In genomic region chr22:35313311-35314121, GRCh38 we compare ENCODE assay signal across 8 cellular contexts. TPM values are rescaled to one million over a fixed set of nuclear protein-coding genes. Genes with fewer than 3 reads are reported as not detected.
A peak's percentile ranks its signal among the peaks of the same experiment; 100 is the strongest.
DNase-seq lines count a peak whose midpoint lies in the region; TF ChIP-seq lines count a peak whose summit lies in the region.

No MANE protein-coding gene starts in this region.

- H3K79me2 ChIP-seq in fibroblast of lung (ENCODE audit: control insufficient read depth, insufficient read depth, low read length) = peaks cover 12% of the 10 kb centered on the region

- peaks cover 2% of the 10 kb centered on the region for H4K20me1 ChIP-seq in fibroblast of lung (ENCODE audit: control insufficient read depth, extremely low read depth, insufficient read depth, low read length)

- H3K4me3 ChIP-seq in fibroblast of lung (replicated peaks in 1 of 4; ENCODE audit: control extremely low read depth in 1 of 4, insufficient read depth in 1 of 4, low read depth in 3 of 4, low read length in 4 of 4) (no peak overlapping the region), skeletal muscle cell (ENCODE audit: low read depth, low read length) (no peak overlapping the region)

- peak overlapping the region; percentile 38 for H3K27ac Mint-ChIP-seq in T-helper 1 cell treated with Interleukin-12 subunit alpha and Interleukin-12 subunit beta and Interleukin-4 antibody, amounts not matched to agents 30 μg/mL and 1 μg/mL, for 36 hours

- H3K4me1 ChIP-seq in fibroblast of lung (ENCODE audit: control insufficient read depth, extremely low read depth, insufficient read depth, low read length) = peaks cover 21% of the 10 kb centered on the region

- H3K9me3 Mint-ChIP-seq in T-helper 1 cell treated with Interleukin-12 subunit alpha and Interleukin-12 subunit beta and Interleukin-4 antibody, amounts not matched to agents 30 μg/mL and 1 μg/mL, for 36 hours = no peaks in the 10 kb centered on the region

- TF ChIP-seq CTCF in fibroblast of lung (conservative IDR thresholded peaks at IDR 0.05 in 1 of 2, IDR thresholded peaks at IDR 0.05 in 1 of 2; ENCODE audit: low read depth in 1 of 2, low read length in 2 of 2) = no peak

- H3K9me3 ChIP-seq in fibroblast of lung (ENCODE audit: control insufficient read depth, insufficient read depth, low read depth, low read length) = no peaks in the 10 kb centered on the region

- H3K36me3 Mint-ChIP-seq in T-helper 1 cell treated with Interleukin-12 subunit alpha and Interleukin-12 subunit beta and Interleukin-4 antibody, amounts not matched to agents 30 μg/mL and 1 μg/mL, for 36 hours (ENCODE audit: low read depth) = peaks cover 9% of the 10 kb centered on the region

- H2AFZ ChIP-seq in fibroblast of lung (ENCODE audit: low read length) = no peak overlapping the region

- H3K4me2 ChIP-seq in fibroblast of lung (ENCODE audit: extremely low read depth, insufficient read depth, low read length) = peak overlapping the region; percentile 35

- no peaks in the 10 kb centered on the region for H3K27me3 Mint-ChIP-seq in T-helper 1 cell treated with Interleukin-12 subunit alpha and Interleukin-12 subunit beta and Interleukin-4 antibody, amounts not matched to agents 30 μg/mL and 1 μg/mL, for 36 hours (ENCODE audit: low read depth)

- peaks cover 52% of the 10 kb centered on the region for H3K4me1 Mint-ChIP-seq in T-helper 1 cell treated with Interleukin-12 subunit alpha and Interleukin-12 subunit beta and Interleukin-4 antibody, amounts not matched to agents 30 μg/mL and 1 μg/mL, for 36 hours (ENCODE audit: low read depth)

- no peaks in the 10 kb centered on the region for H3K27me3 ChIP-seq in fibroblast of lung (ENCODE audit: control insufficient read depth, insufficient read depth, low read length)

- no peak overlapping the region for H3K4me3 Mint-ChIP-seq in T-helper 1 cell treated with Interleukin-12 subunit alpha and Interleukin-12 subunit beta and Interleukin-4 antibody, amounts not matched to agents 30 μg/mL and 1 μg/mL, for 36 hours

- H3K27ac ChIP-seq in fibroblast of lung (ENCODE audit: insufficient read depth, low read length) = peak overlapping the region; percentile 75

- peak; percentile 13 to 43 for DNase-seq in stimulated activated CD4-positive, alpha-beta T cell treated with anti-CD3 and anti-CD28 coated beads, Interleukin-15, amount 100 ng/mL, for 48 hours (ENCODE audit: low read depth in 2 of 2)
- no peak for DNase-seq in stimulated activated CD4-positive, alpha-beta T cell treated with anti-CD3 and anti-CD28 coated beads, Interleukin-12 subunit alpha, Interleukin-12 subunit beta, amount 100 ng/mL, for 4 hours
- DNase-seq in fibroblast of lung (ENCODE audit: low read depth in 2 of 2) = peak; percentile 69 to 96
- DNase-seq in skeletal muscle cell (ENCODE audit: low read depth) = peak; percentile 75
- no peak for DNase-seq in activated CD8-positive, alpha-beta memory T cell treated with anti-CD3 and anti-CD28 coated beads, Interleukin-2, amount 50 U/mL, for 4 hours
- no peak for DNase-seq in globus pallidus (ENCODE audit: low spot score)
- no peak for DNase-seq in NK-92 (lab: John Stamatoyannopoulos, UW; ENCODE audit: unreplicated experiment)

- H3K9ac ChIP-seq in fibroblast of lung (ENCODE audit: insufficient read depth, low read length) = no peak overlapping the region

- no peaks in the 10 kb centered on the region for H3K36me3 ChIP-seq in fibroblast of lung (ENCODE audit: control insufficient read depth, insufficient read depth, low read length)

RNA-seq across cellular contexts. Expression of gene TOM1, which starts 13.8 kb away (rescaled TPM):
- total RNA-seq in fibroblast of lung = 28.0 and 30.9 TPM in 2 replicates
- 51.6 and 68.5 TPM in 2 replicates for polyA plus RNA-seq in fibroblast of lung
- polyA plus RNA-seq in fibroblast of lung (2012) = 37.3 and 42.3 TPM in 2 replicates
- polyA minus RNA-seq in fibroblast of lung (ENCODE audit: low replicate concordance) = 208 and 232 TPM in 2 replicates

RNA-seq across cellular contexts. Expression of gene HMGXB4, which starts 56.2 kb away (rescaled TPM):
- 14.9 and 17.3 TPM in 2 replicates for total RNA-seq in fibroblast of lung
- polyA plus RNA-seq in fibroblast of lung = 31.2 and 35.0 TPM in 2 replicates
- polyA plus RNA-seq in fibroblast of lung (2012) = 19.5 and 19.7 TPM in 2 replicates
- 8.8 and 20.5 TPM in 2 replicates for polyA minus RNA-seq in fibroblast of lung (ENCODE audit: low replicate concordance)

Comparison
In these comparisons a context has a peak if more than half of its experiments do, and no peak if none do; other contexts are left out.
1. DNase-seq: peak in stimulated activated CD4-positive, alpha-beta T cell treated with anti-CD3 and anti-CD28 coated beads, Interleukin-15, amount 100 ng/mL, for 48 hours (2 of 2), fibroblast of lung (2 of 2) and skeletal muscle cell (single experiment); none in stimulated activated CD4-positive, alpha-beta T cell treated with anti-CD3 and anti-CD28 coated beads, Interleukin-12 subunit alpha, Interleukin-12 subunit beta, amount 100 ng/mL, for 4 hours (single experiment), activated CD8-positive, alpha-beta memory T cell treated with anti-CD3 and anti-CD28 coated beads, Interleukin-2, amount 50 U/mL, for 4 hours (single experiment), globus pallidus (single experiment) and NK-92 (single experiment).